ENCODE assay signal across 20 cellular contexts in the genomic region with DNA sequence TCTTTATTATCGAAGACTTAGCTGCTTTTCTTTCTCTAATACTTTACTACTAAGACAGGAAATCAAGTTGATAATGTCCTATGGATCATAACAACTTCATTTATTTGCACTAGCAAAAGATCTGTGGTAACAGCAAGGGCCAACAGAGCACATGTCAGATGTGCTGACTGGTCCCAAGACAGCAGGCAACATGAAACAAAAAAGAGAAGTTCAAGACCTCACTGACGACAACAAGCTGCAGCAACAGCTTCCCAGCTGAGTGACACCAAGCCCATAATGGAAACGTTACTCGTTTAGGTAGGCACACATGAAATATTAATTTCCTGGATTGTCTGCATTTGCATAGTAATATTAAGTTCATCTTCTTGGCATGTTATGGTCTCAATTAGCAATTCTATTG.
"Had no signal": no experiment of that assay in that cellular context is flagged by ENCODE, and none has a peak within 500 bp of the region (broad histone marks: within the 10 kb centered on the region; RNA-seq: fewer than 3 reads in every experiment).

No MANE protein-coding gene starts in this region.

- H3K4me1 ChIP-seq: heart right ventricle, parathyroid adenoma, transverse colon, uterus had no signal

- H3K4me3 Mint-ChIP-seq: activated CD4-positive, alpha-beta memory T cell treated with anti-CD3 and anti-CD28 coated beads, Interleukin-2, amount 10 ng/mL, durations not matched to agents 7 days and 5 days; activated CD4-positive, alpha-beta T cell treated with anti-CD3 and anti-CD28 coated beads, Interleukin-2, amount 10 ng/mL, durations not matched to agents 24 days and 14 days; activated naive CD4-positive, alpha-beta T cell treated with anti-CD3 and anti-CD28 coated beads, Interleukin-2, amount 10 ng/mL, durations not matched to agents 7 days and 5 days; memory B cell; natural killer cell treated with Interleukin-12 subunit alpha and Interleukin-12 subunit beta and Interleukin-15 and Interleukin-18, amount 100 ng/mL, for 72 hours; stimulated activated naive CD8-positive, alpha-beta T cell treated with anti-CD3 and anti-CD28 coated beads, Interleukin-15, Interleukin-2, amounts not matched to agents 100 ng/mL and 50 ng/mL, for 24 hours had no signal

- H3K27me3 ChIP-seq: cardiac muscle cell, heart right ventricle, neutrophil, transverse colon, uterus had no signal

- H3K27ac Mint-ChIP-seq: activated CD4-positive, alpha-beta memory T cell treated with anti-CD3 and anti-CD28 coated beads, Interleukin-2, amount 10 ng/mL, durations not matched to agents 7 days and 5 days; activated CD4-positive, alpha-beta T cell treated with anti-CD3 and anti-CD28 coated beads, Interleukin-2, amount 10 ng/mL, durations not matched to agents 24 days and 14 days; activated naive CD4-positive, alpha-beta T cell treated with anti-CD3 and anti-CD28 coated beads, Interleukin-2, amount 10 ng/mL, durations not matched to agents 7 days and 5 days; memory B cell; natural killer cell treated with Interleukin-12 subunit alpha and Interleukin-12 subunit beta and Interleukin-15 and Interleukin-18, amount 100 ng/mL, for 72 hours; stimulated activated naive CD8-positive, alpha-beta T cell treated with anti-CD3 and anti-CD28 coated beads, Interleukin-15, Interleukin-2, amounts not matched to agents 100 ng/mL and 50 ng/mL, for 24 hours had no signal

- DNase-seq: activated CD4-positive, alpha-beta memory T cell treated with anti-CD3 and anti-CD28 coated beads, Interleukin-2, amount 10 ng/mL, durations not matched to agents 7 days and 5 days; activated CD4-positive, alpha-beta T cell treated with anti-CD3 and anti-CD28 coated beads, Interleukin-2, amount 10 ng/mL, durations not matched to agents 24 days and 14 days; activated effector memory CD4-positive, alpha-beta T cell treated with anti-CD3 and anti-CD28 coated beads, Interleukin-2, amount 50 U/mL, for 16 hours; activated naive CD4-positive, alpha-beta T cell treated with anti-CD3 and anti-CD28 coated beads, Interleukin-2, amount 10 ng/mL, durations not matched to agents 7 days and 5 days; amygdala; cortex of kidney; heart right ventricle; left colon; right cardiac atrium; stimulated activated CD4-positive, alpha-beta T cell treated with anti-CD3 and anti-CD28 coated beads, Interleukin-4, amount 100 ng/mL, for 24 hours; transverse colon; uterus had no signal

- FAIRE-seq: keratinocyte had no signal

- H3K27ac ChIP-seq: cardiac muscle cell, heart right ventricle, neutrophil, parathyroid adenoma, transverse colon, uterus had no signal

- H3K27me3 Mint-ChIP-seq: activated CD4-positive, alpha-beta memory T cell treated with anti-CD3 and anti-CD28 coated beads, Interleukin-2, amount 10 ng/mL, durations not matched to agents 7 days and 5 days; activated CD4-positive, alpha-beta T cell treated with anti-CD3 and anti-CD28 coated beads, Interleukin-2, amount 10 ng/mL, durations not matched to agents 24 days and 14 days; activated naive CD4-positive, alpha-beta T cell treated with anti-CD3 and anti-CD28 coated beads, Interleukin-2, amount 10 ng/mL, durations not matched to agents 7 days and 5 days; memory B cell; natural killer cell treated with Interleukin-12 subunit alpha and Interleukin-12 subunit beta and Interleukin-15 and Interleukin-18, amount 100 ng/mL, for 72 hours; stimulated activated naive CD8-positive, alpha-beta T cell treated with anti-CD3 and anti-CD28 coated beads, Interleukin-15, Interleukin-2, amounts not matched to agents 100 ng/mL and 50 ng/mL, for 24 hours had no signal

- H2AFZ ChIP-seq: parathyroid adenoma had no signal

- H3K36me3 Mint-ChIP-seq: activated naive CD4-positive, alpha-beta T cell treated with anti-CD3 and anti-CD28 coated beads, Interleukin-2, amount 10 ng/mL, durations not matched to agents 7 days and 5 days; memory B cell; natural killer cell treated with Interleukin-12 subunit alpha and Interleukin-12 subunit beta and Interleukin-15 and Interleukin-18, amount 100 ng/mL, for 72 hours had no signal

- H3K9me3 Mint-ChIP-seq: activated CD4-positive, alpha-beta memory T cell treated with anti-CD3 and anti-CD28 coated beads, Interleukin-2, amount 10 ng/mL, durations not matched to agents 7 days and 5 days; activated CD4-positive, alpha-beta T cell treated with anti-CD3 and anti-CD28 coated beads, Interleukin-2, amount 10 ng/mL, durations not matched to agents 24 days and 14 days; activated naive CD4-positive, alpha-beta T cell treated with anti-CD3 and anti-CD28 coated beads, Interleukin-2, amount 10 ng/mL, durations not matched to agents 7 days and 5 days; stimulated activated naive CD8-positive, alpha-beta T cell treated with anti-CD3 and anti-CD28 coated beads, Interleukin-15, Interleukin-2, amounts not matched to agents 100 ng/mL and 50 ng/mL, for 24 hours had no signal

- H3K79me2 ChIP-seq: parathyroid adenoma had no signal

- H3K9ac ChIP-seq: parathyroid adenoma had no signal

- ATAC-seq: activated CD4-positive, CD25-positive, alpha-beta regulatory T cell treated with anti-CD3 and anti-CD28 coated beads, Interleukin-2, amount 50 U/mL, for 24 hours; heart right ventricle; left colon; natural killer cell treated with Interleukin-12 subunit alpha and Interleukin-12 subunit beta and Interleukin-15 and Interleukin-18, amount 100 ng/mL, for 72 hours; right cardiac atrium had no signal

- H3K36me3 ChIP-seq: cardiac muscle cell, heart right ventricle, neutrophil, transverse colon, uterus had no signal

- H3K4me3 ChIP-seq: cardiac muscle cell, heart right ventricle, transverse colon, uterus had no signal

- H3K9me3 ChIP-seq: heart right ventricle, neutrophil, transverse colon, uterus had no signal

- H3K4me1 Mint-ChIP-seq: activated CD4-positive, alpha-beta memory T cell treated with anti-CD3 and anti-CD28 coated beads, Interleukin-2, amount 10 ng/mL, durations not matched to agents 7 days and 5 days; activated CD4-positive, alpha-beta T cell treated with anti-CD3 and anti-CD28 coated beads, Interleukin-2, amount 10 ng/mL, durations not matched to agents 24 days and 14 days; memory B cell had no signal
